Comparison of ENCODE assay signal across 23 cellular contexts in the genomic region with DNA sequence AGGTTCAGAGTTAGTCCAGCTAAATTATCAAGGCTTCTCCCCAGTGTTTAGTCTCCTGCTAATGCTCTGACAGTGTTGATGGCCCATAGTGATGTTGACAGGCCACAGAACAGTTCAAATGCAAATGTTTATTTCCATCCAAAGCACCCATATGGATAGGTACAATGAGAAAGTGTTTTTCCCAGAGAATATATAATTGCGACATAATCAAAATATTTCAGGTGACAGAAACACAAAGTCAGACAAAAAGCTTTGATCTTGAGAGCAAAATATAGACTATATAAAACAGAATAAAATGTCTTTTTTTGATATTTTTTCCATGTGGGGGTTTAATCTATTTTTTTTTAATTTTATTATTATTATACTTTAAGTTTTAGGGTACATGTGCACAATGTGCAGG.
"Had no signal": no experiment of that assay in that cellular context is flagged by ENCODE, and none has a peak within 500 bp of the region (broad histone marks: within the 10 kb centered on the region; RNA-seq: fewer than 3 reads in every experiment).

No MANE protein-coding gene starts in this region.

- H3K27me3 ChIP-seq: dorsolateral prefrontal cortex, gastroesophageal sphincter, heart right ventricle, left lung, neutrophil, pancreas, stomach, thyroid gland, vagina had no signal

- H3K4me1 ChIP-seq: gastroesophageal sphincter, heart right ventricle, left lung, pancreas, stomach, thyroid gland, vagina had no signal

- H3K9me3 ChIP-seq: gastroesophageal sphincter, heart right ventricle, left lung, neutrophil, pancreas, stomach, thyroid gland, vagina had no signal

- H3K36me3 ChIP-seq: gastroesophageal sphincter, heart right ventricle, left lung, neutrophil, pancreas, stomach, thyroid gland, vagina had no signal

- ATAC-seq: esophagus mucosa; gastroesophageal sphincter; heart right ventricle; left cardiac atrium; naive thymus-derived CD8-positive, alpha-beta T cell; pancreas; stimulated activated effector memory CD8-positive, alpha-beta T cell treated with anti-CD3 and anti-CD28 coated beads, Interleukin-12 subunit alpha, Interleukin-12 subunit beta, amount 100 ng/mL, for 72 hours had no signal

- H3K4me3 ChIP-seq: dorsolateral prefrontal cortex, gastroesophageal sphincter, heart right ventricle, left lung, pancreas, stomach, thyroid gland, vagina had no signal

- FAIRE-seq: colon, pancreas had no signal

- H3K27ac ChIP-seq: dorsolateral prefrontal cortex, epithelial cell of prostate, gastroesophageal sphincter, heart right ventricle, left lung, neutrophil, pancreas, stomach, thyroid gland, vagina had no signal

- DNase-seq: dorsolateral prefrontal cortex; effector CD4-positive, alpha-beta T cell; endodermal cell; heart right ventricle; left cardiac atrium; left lung; mesendoderm; naive thymus-derived CD8-positive, alpha-beta T cell; nephron progenitor cell; pancreas; stimulated activated CD4-positive, alpha-beta T cell treated with anti-CD3 and anti-CD28 coated beads, Interleukin-2, amount 100 ng/mL, for 24 hours; stimulated activated CD4-positive, alpha-beta T cell treated with anti-CD3 and anti-CD28 coated beads, Interleukin-4, amount 100 ng/mL, for 24 hours; stimulated activated naive CD4-positive, alpha-beta T cell treated with Interleukin-2 at 50 U/mL for 16 hours; stomach; thyroid gland; trophoblast cell had no signal
